ENCODE assay signal across 16 cellular contexts in genomic region chr4:34220601-34221000, GRCh38.
"Had no signal": no experiment of that assay in that cellular context is flagged by ENCODE, and none has a peak within 500 bp of the region (broad histone marks: within the 10 kb centered on the region; RNA-seq: fewer than 3 reads in every experiment).

No MANE protein-coding gene starts in this region.

- H3K27me3 ChIP-seq: esophagus squamous epithelium, foreskin keratinocyte, hepatocyte, neutrophil, suprapubic skin, thyroid gland, uterus had no signal

- H3K27ac ChIP-seq: esophagus squamous epithelium, foreskin keratinocyte, hepatocyte, neutrophil, suprapubic skin, thyroid gland, uterus had no signal

- FAIRE-seq: colon, small intestine had no signal

- H2AFZ ChIP-seq: hepatocyte had no signal

- H3K36me3 ChIP-seq: esophagus squamous epithelium, neutrophil, suprapubic skin, thyroid gland, uterus had no signal

- H3K9me3 ChIP-seq: neutrophil, thyroid gland, uterus had no signal

- H3K4me2 ChIP-seq: hepatocyte had no signal

- H3K79me2 ChIP-seq: hepatocyte had no signal

- DNase-seq: effector memory CD8-positive, alpha-beta T cell; esophagus squamous epithelium; foreskin keratinocyte; left colon; mesendoderm; naive thymus-derived CD4-positive, alpha-beta T cell; posterior cingulate gyrus; small intestine; stimulated activated CD4-positive, alpha-beta T cell treated with anti-CD3 and anti-CD28 coated beads, Interleukin-12 subunit alpha, Interleukin-12 subunit beta, amount 100 ng/mL, for 4 hours; stimulated activated naive CD4-positive, alpha-beta T cell; thyroid gland; uterus had no signal

- H3K4me3 ChIP-seq: esophagus squamous epithelium, hepatocyte, suprapubic skin, thyroid gland, uterus had no signal

- H3K4me1 ChIP-seq: esophagus squamous epithelium, foreskin keratinocyte, suprapubic skin, thyroid gland, uterus had no signal
